28 cellular contexts compared by ENCODE assay signal in genomic region chr16:61596648-61597047, GRCh38.
"Had no signal": no experiment of that assay in that cellular context is flagged by ENCODE, and none has a peak within 500 bp of the region (broad histone marks: within the 10 kb centered on the region; RNA-seq: fewer than 3 reads in every experiment).

No MANE protein-coding gene starts in this region.

- ATAC-seq: stimulated activated effector memory CD8-positive, alpha-beta T cell treated with anti-CD3 and anti-CD28 coated beads, Interleukin-12 subunit alpha, Interleukin-12 subunit beta, amount 100 ng/mL, for 72 hours; stimulated activated memory B cell treated with anti-CD40 and anti-IgM and Interleukin-4, amounts not matched to agents 10 μg/mL and 1 μg/mL and 100 μg/mL, for 72 hours; stimulated activated naive B cell treated with anti-CD40 and anti-IgM and Interleukin-4, amounts not matched to agents 10 μg/mL and 1 μg/mL and 100 μg/mL, for 72 hours; stimulated activated naive CD8-positive, alpha-beta T cell treated with anti-CD3 and anti-CD28 coated beads, Interleukin-15, amount 100 ng/mL, for 72 hours; stimulated activated naive CD8-positive, alpha-beta T cell treated with anti-CD3 and anti-CD28 coated beads, Interleukin-15, Interleukin-2, amounts not matched to agents 100 U/mL and 50 U/mL, for 24 hours; upper lobe of right lung had no signal

- H3K9me3 ChIP-seq: suprapubic skin, testis, thyroid gland had no signal

- H3K4me3 Mint-ChIP-seq: stimulated activated effector memory CD8-positive, alpha-beta T cell treated with anti-CD3 and anti-CD28 coated beads, Interleukin-12 subunit alpha, Interleukin-12 subunit beta, amount 100 ng/mL, for 72 hours; stimulated activated memory B cell treated with anti-CD40 and anti-IgM and Interleukin-4, amounts not matched to agents 10 μg/mL and 1 μg/mL and 100 μg/mL, for 72 hours; stimulated activated naive B cell treated with anti-CD40 and anti-IgM and Interleukin-4, amounts not matched to agents 10 μg/mL and 1 μg/mL and 100 μg/mL, for 72 hours; stimulated activated naive CD8-positive, alpha-beta T cell treated with anti-CD3 and anti-CD28 coated beads, Interleukin-15, amount 100 ng/mL, for 72 hours; stimulated activated naive CD8-positive, alpha-beta T cell treated with anti-CD3 and anti-CD28 coated beads, Interleukin-15, Interleukin-2, amounts not matched to agents 100 ng/mL and 50 ng/mL, for 24 hours; type B pancreatic cell had no signal

- H3K4me1 Mint-ChIP-seq: stimulated activated effector memory CD8-positive, alpha-beta T cell treated with anti-CD3 and anti-CD28 coated beads, Interleukin-12 subunit alpha, Interleukin-12 subunit beta, amount 100 ng/mL, for 72 hours; stimulated activated memory B cell treated with anti-CD40 and anti-IgM and Interleukin-4, amounts not matched to agents 10 μg/mL and 1 μg/mL and 100 μg/mL, for 72 hours; stimulated activated naive B cell treated with anti-CD40 and anti-IgM and Interleukin-4, amounts not matched to agents 10 μg/mL and 1 μg/mL and 100 μg/mL, for 72 hours; stimulated activated naive CD8-positive, alpha-beta T cell treated with anti-CD3 and anti-CD28 coated beads, Interleukin-15, amount 100 ng/mL, for 72 hours had no signal

- H3K27me3 ChIP-seq: stomach, suprapubic skin, testis, thyroid gland, tibial artery, tibial nerve, transverse colon, upper lobe of left lung, upper lobe of right lung, uterus, vagina had no signal

- H3K4me3 ChIP-seq: stomach, suprapubic skin, testis, thoracic aorta, thyroid gland, tibial artery, tibial nerve, transverse colon, upper lobe of left lung, upper lobe of right lung, uterus, vagina had no signal

- H3K27ac ChIP-seq: stomach, suprapubic skin, testis, thoracic aorta, thyroid gland, tibial artery, tibial nerve, transverse colon, upper lobe of left lung, upper lobe of right lung, uterus, vagina had no signal

- H3K27ac Mint-ChIP-seq: stimulated activated effector memory CD8-positive, alpha-beta T cell treated with anti-CD3 and anti-CD28 coated beads, Interleukin-12 subunit alpha, Interleukin-12 subunit beta, amount 100 ng/mL, for 72 hours; stimulated activated memory B cell treated with anti-CD40 and anti-IgM and Interleukin-4, amounts not matched to agents 10 μg/mL and 1 μg/mL and 100 μg/mL, for 72 hours; stimulated activated naive B cell treated with anti-CD40 and anti-IgM and Interleukin-4, amounts not matched to agents 10 μg/mL and 1 μg/mL and 100 μg/mL, for 72 hours; stimulated activated naive CD8-positive, alpha-beta T cell treated with anti-CD3 and anti-CD28 coated beads, Interleukin-15, amount 100 ng/mL, for 72 hours; stimulated activated naive CD8-positive, alpha-beta T cell treated with anti-CD3 and anti-CD28 coated beads, Interleukin-15, Interleukin-2, amounts not matched to agents 100 ng/mL and 50 ng/mL, for 24 hours; type B pancreatic cell had no signal

- H3K27me3 Mint-ChIP-seq: stimulated activated memory B cell treated with anti-CD40 and anti-IgM and Interleukin-4, amounts not matched to agents 10 μg/mL and 1 μg/mL and 100 μg/mL, for 72 hours; stimulated activated naive B cell treated with anti-CD40 and anti-IgM and Interleukin-4, amounts not matched to agents 10 μg/mL and 1 μg/mL and 100 μg/mL, for 72 hours; stimulated activated naive CD8-positive, alpha-beta T cell treated with anti-CD3 and anti-CD28 coated beads, Interleukin-15, amount 100 ng/mL, for 72 hours; stimulated activated naive CD8-positive, alpha-beta T cell treated with anti-CD3 and anti-CD28 coated beads, Interleukin-15, Interleukin-2, amounts not matched to agents 100 ng/mL and 50 ng/mL, for 24 hours; type B pancreatic cell had no signal

- H3K36me3 Mint-ChIP-seq: stimulated activated effector memory CD8-positive, alpha-beta T cell treated with anti-CD3 and anti-CD28 coated beads, Interleukin-12 subunit alpha, Interleukin-12 subunit beta, amount 100 ng/mL, for 72 hours; stimulated activated memory B cell treated with anti-CD40 and anti-IgM and Interleukin-4, amounts not matched to agents 10 μg/mL and 1 μg/mL and 100 μg/mL, for 72 hours; stimulated activated naive B cell treated with anti-CD40 and anti-IgM and Interleukin-4, amounts not matched to agents 10 μg/mL and 1 μg/mL and 100 μg/mL, for 72 hours had no signal

- H3K4me1 ChIP-seq: stomach, suprapubic skin, testis, thyroid gland, tibial artery, tibial nerve, transverse colon, upper lobe of left lung, upper lobe of right lung, uterus, vagina had no signal

- DNase-seq: stimulated activated CD4-positive, alpha-beta T cell treated with anti-CD3 and anti-CD28 coated beads, Interleukin-2, amount 100 ng/mL, for 48 hours; stimulated activated CD4-positive, alpha-beta T cell treated with anti-CD3 and anti-CD28 coated beads, Interleukin-4, amount 100 ng/mL, for 1 hour; stimulated activated CD4-positive, alpha-beta T cell treated with anti-CD3 and anti-CD28 coated beads, Interleukin-4, amount 100 ng/mL, for 24 hours; stimulated activated CD4-positive, alpha-beta T cell treated with anti-CD3 and anti-CD28 coated beads, Interleukin-4, amount 100 ng/mL, for 4 hours; stimulated activated CD8-positive, alpha-beta memory T cell treated with anti-CD3 and anti-CD28 coated beads, Interleukin-4, amount 100 ng/mL, for 48 hours; stimulated activated naive B cell treated with anti-CD40 and anti-IgM and Interleukin-4, amounts not matched to agents 10 μg/mL and 1 μg/mL and 100 μg/mL, for 72 hours; stimulated activated naive CD4-positive, alpha-beta T cell; stimulated activated naive CD4-positive, alpha-beta T cell treated with Interleukin-2 at 50 U/mL for 16 hours; stimulated activated naive CD8-positive, alpha-beta T cell treated with anti-CD3 and anti-CD28 coated beads, Interleukin-15, amount 100 ng/mL, for 72 hours; stimulated activated naive CD8-positive, alpha-beta T cell treated with anti-CD3 and anti-CD28 coated beads, Interleukin-15, Interleukin-2, amounts not matched to agents 100 U/mL and 50 U/mL, for 24 hours; stomach; substantia nigra; testis; thyroid gland; tibial artery; transverse colon; trophoblast cell; upper lobe of left lung; upper lobe of right lung; uterus had no signal

- H3K36me3 ChIP-seq: stomach, suprapubic skin, thoracic aorta, thyroid gland, tibial artery, tibial nerve, transverse colon, upper lobe of left lung, upper lobe of right lung, uterus, vagina had no signal
